ENCODE assay signal across 19 cellular contexts in the genomic region with DNA sequence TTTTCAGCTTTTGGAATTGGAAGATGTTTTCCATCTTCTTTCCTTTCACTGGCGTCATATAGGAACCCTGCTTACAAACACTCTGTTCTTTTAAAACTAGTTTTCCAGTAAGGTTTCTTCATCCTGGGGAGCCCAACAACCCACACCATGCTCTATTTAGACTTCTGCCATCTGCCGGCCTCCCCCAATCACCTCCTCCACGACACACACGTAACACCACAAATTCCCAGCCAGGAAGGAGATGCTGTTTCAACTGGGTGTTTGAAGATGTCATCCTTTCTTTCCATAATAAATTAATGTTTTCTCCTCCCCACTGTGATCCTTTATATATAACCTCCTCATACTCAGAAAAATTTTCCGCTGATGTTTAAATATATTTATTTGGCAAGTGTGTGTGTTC.
"Had no signal": no experiment of that assay in that cellular context is flagged by ENCODE, and none has a peak within 500 bp of the region (broad histone marks: within the 10 kb centered on the region; RNA-seq: fewer than 3 reads in every experiment).

No MANE protein-coding gene starts in this region.

- DNase-seq: cerebellar nuclear complex; colonic mucosa; dermis blood vessel endothelial cell; effector CD4-positive, alpha-beta T cell; endodermal cell; foreskin melanocyte; head of caudate nucleus; kidney glomerular epithelial cell; mucosa of descending colon; naive thymus-derived CD8-positive, alpha-beta T cell; ovary; psoas muscle; retina; right lobe of liver; stimulated activated CD4-positive, alpha-beta T cell treated with anti-CD3 and anti-CD28 coated beads, Interleukin-4, amount 100 ng/mL, for 1 hour; stimulated activated CD8-positive, alpha-beta memory T cell treated with anti-CD3 and anti-CD28 coated beads, Interleukin-4, amount 100 ng/mL, for 48 hours; testis; transverse colon had no signal

- ATAC-seq: mucosa of descending colon; naive thymus-derived CD8-positive, alpha-beta T cell; psoas muscle; right lobe of liver; stimulated activated effector memory CD8-positive, alpha-beta T cell treated with anti-CD3 and anti-CD28 coated beads, Interleukin-12 subunit alpha, Interleukin-12 subunit beta, amount 100 ng/mL, for 72 hours had no signal
